2 cellular contexts compared by ENCODE assay signal in genomic region chr1:175918364-175918801, GRCh38.
A peak's percentile ranks its signal among the peaks of the same experiment; 100 is the strongest.
TF ChIP-seq lines count a peak whose summit lies in the region.

No MANE protein-coding gene starts in this region.

TF ChIP-seq in GM23338, 12 proteins besides CTCF, POLR2A, EP300 and RAD21 (continued from another document):
- TF ChIP-seq ZNF331 (CRISPR knock-in tag; IDR thresholded peaks at IDR 0.05; ENCODE audit: low read depth) (no peak), REST (IDR thresholded peaks at IDR 0.05; ENCODE audit: unreplicated experiment) (no peak), EZH2 (IDR thresholded peaks at IDR 0.05; ENCODE audit: low read depth, unreplicated experiment) (no peak), STAT1 (IDR thresholded peaks at IDR 0.05; ENCODE audit: unreplicated experiment) (no peak), NANOG (IDR thresholded peaks at IDR 0.05; ENCODE audit: borderline replicate concordance) (peak; percentile 85; the same call in 1 of the 2 replicates), ZNF114 (CRISPR knock-in tag; IDR thresholded peaks at IDR 0.05) (no peak), POLR2AphosphoS5 (IDR thresholded peaks at IDR 0.05; ENCODE audit: low read depth) (peak; percentile 86), EZH2phosphoT487 (IDR thresholded peaks at IDR 0.05; ENCODE audit: unreplicated experiment) (no peak)
- TF ChIP-seq, protein P1, sequence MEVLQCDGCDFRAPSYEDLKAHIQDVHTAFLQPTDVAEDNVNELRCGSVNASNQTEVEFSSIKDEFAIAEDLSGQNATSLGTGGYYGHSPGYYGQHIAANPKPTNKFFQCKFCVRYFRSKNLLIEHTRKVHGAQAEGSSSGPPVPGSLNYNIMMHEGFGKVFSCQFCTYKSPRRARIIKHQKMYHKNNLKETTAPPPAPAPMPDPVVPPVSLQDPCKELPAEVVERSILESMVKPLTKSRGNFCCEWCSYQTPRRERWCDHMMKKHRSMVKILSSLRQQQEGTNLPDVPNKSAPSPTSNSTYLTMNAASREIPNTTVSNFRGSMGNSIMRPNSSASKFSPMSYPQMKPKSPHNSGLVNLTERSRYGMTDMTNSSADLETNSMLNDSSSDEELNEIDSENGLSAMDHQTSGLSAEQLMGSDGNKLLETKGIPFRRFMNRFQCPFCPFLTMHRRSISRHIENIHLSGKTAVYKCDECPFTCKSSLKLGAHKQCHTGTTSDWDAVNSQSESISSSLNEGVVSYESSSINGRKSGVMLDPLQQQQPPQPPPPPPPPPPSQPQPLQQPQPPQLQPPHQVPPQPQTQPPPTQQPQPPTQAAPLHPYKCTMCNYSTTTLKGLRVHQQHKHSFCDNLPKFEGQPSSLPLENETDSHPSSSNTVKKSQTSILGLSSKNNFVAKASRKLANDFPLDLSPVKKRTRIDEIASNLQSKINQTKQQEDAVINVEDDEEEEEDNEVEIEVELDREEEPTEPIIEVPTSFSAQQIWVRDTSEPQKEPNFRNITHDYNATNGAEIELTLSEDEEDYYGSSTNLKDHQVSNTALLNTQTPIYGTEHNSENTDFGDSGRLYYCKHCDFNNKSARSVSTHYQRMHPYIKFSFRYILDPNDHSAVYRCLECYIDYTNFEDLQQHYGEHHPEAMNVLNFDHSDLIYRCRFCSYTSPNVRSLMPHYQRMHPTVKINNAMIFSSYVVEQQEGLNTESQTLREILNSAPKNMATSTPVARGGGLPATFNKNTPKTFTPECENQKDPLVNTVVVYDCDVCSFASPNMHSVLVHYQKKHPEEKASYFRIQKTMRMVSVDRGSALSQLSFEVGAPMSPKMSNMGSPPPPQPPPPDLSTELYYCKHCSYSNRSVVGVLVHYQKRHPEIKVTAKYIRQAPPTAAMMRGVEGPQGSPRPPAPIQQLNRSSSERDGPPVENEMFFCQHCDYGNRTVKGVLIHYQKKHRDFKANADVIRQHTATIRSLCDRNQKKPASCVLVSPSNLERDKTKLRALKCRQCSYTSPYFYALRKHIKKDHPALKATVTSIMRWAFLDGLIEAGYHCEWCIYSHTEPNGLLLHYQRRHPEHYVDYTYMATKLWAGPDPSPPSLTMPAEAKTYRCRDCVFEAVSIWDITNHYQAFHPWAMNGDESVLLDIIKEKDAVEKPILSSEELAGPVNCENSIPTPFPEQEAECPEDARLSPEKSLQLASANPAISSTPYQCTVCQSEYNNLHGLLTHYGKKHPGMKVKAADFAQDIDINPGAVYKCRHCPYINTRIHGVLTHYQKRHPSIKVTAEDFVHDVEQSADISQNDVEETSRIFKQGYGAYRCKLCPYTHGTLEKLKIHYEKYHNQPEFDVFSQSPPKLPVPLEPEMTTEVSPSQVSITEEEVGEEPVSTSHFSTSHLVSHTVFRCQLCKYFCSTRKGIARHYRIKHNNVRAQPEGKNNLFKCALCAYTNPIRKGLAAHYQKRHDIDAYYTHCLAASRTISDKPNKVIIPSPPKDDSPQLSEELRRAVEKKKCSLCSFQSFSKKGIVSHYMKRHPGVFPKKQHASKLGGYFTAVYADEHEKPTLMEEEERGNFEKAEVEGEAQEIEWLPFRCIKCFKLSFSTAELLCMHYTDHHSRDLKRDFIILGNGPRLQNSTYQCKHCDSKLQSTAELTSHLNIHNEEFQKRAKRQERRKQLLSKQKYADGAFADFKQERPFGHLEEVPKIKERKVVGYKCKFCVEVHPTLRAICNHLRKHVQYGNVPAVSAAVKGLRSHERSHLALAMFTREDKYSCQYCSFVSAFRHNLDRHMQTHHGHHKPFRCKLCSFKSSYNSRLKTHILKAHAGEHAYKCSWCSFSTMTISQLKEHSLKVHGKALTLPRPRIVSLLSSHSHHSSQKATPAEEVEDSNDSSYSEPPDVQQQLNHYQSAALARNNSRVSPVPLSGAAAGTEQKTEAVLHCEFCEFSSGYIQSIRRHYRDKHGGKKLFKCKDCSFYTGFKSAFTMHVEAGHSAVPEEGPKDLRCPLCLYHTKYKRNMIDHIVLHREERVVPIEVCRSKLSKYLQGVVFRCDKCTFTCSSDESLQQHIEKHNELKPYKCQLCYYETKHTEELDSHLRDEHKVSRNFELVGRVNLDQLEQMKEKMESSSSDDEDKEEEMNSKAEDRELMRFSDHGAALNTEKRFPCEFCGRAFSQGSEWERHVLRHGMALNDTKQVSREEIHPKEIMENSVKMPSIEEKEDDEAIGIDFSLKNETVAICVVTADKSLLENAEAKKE (CRISPR knock-in tag; IDR thresholded peaks at IDR 0.05) = no peak

TF ChIP-seq in WTC11, 78 proteins besides CTCF, POLR2A, EP300 and RAD21 (continued from another document):
- TF ChIP-seq ERG (CRISPR knock-in tag; IDR thresholded peaks at IDR 0.05) (no peak), ZNF219 (CRISPR knock-in tag; IDR thresholded peaks at IDR 0.05; ENCODE audit: borderline replicate concordance) (no peak), NFYB (CRISPR knock-in tag; conservative IDR thresholded peaks at IDR 0.05; ENCODE audit: low read depth) (no peak), USF1 (CRISPR knock-in tag; IDR thresholded peaks at IDR 0.05) (no peak), ZNF121 (CRISPR knock-in tag; IDR thresholded peaks at IDR 0.05) (no peak), MXD4 (CRISPR knock-in tag; IDR thresholded peaks at IDR 0.05; ENCODE audit: borderline replicate concordance) (no peak), FOXK1 (CRISPR knock-in tag; IDR thresholded peaks at IDR 0.05) (peak; percentile 74; the same call in 1 of the 2 replicates), ZNF416 (CRISPR knock-in tag; IDR thresholded peaks at IDR 0.05) (no peak), SMAD3 (CRISPR knock-in tag; IDR thresholded peaks at IDR 0.05; ENCODE audit: borderline replicate concordance) (no peak), IRF1 (CRISPR knock-in tag; IDR thresholded peaks at IDR 0.05) (no peak), ZNF396 (CRISPR knock-in tag; IDR thresholded peaks at IDR 0.05; ENCODE audit: borderline replicate concordance) (no peak), TEAD1 (CRISPR knock-in tag; IDR thresholded peaks at IDR 0.05) (peak; percentile 90; the same call in 1 of the 2 replicates), RORB (CRISPR knock-in tag; IDR thresholded peaks at IDR 0.05) (no peak), NR2C2 (CRISPR knock-in tag; IDR thresholded peaks at IDR 0.05) (no peak), CREM (CRISPR knock-in tag; IDR thresholded peaks at IDR 0.05) (peak; percentile 70; the same call in 1 of the 2 replicates), ZMAT4 (CRISPR knock-in tag; IDR thresholded peaks at IDR 0.05) (no peak), ATF6 (CRISPR knock-in tag; IDR thresholded peaks at IDR 0.05) (no peak), PRRX2 (CRISPR knock-in tag; IDR thresholded peaks at IDR 0.05) (no peak), NR3C1 (CRISPR knock-in tag; conservative IDR thresholded peaks at IDR 0.05; ENCODE audit: low read depth) (no peak), ZNF317 (CRISPR knock-in tag; IDR thresholded peaks at IDR 0.05; ENCODE audit: borderline replicate concordance, low read depth) (no peak), ATF3 (CRISPR knock-in tag; conservative IDR thresholded peaks at IDR 0.05) (no peak), FOXP1 (CRISPR knock-in tag; IDR thresholded peaks at IDR 0.05; ENCODE audit: borderline replicate concordance) (no peak), FOXJ3 (CRISPR knock-in tag; IDR thresholded peaks at IDR 0.05; ENCODE audit: borderline replicate concordance) (0 out of 2 replicates have a peak, but pooled peaks have one; percentile 68), HMGA2 (CRISPR knock-in tag; IDR thresholded peaks at IDR 0.05) (no peak), KAT7 (CRISPR knock-in tag; IDR thresholded peaks at IDR 0.05; ENCODE audit: borderline replicate concordance) (no peak), CREB1 (CRISPR knock-in tag; IDR thresholded peaks at IDR 0.05) (no peak), TCF7 (CRISPR knock-in tag; IDR thresholded peaks at IDR 0.05; ENCODE audit: low read depth) (no peak), ZNF138 (CRISPR knock-in tag; conservative IDR thresholded peaks at IDR 0.05) (no peak), ATF1 (CRISPR knock-in tag; IDR thresholded peaks at IDR 0.05) (no peak), FOXP4 (CRISPR knock-in tag; IDR thresholded peaks at IDR 0.05) (no peak; the same call in 1 of the 2 replicates), ZNF263 (CRISPR knock-in tag; IDR thresholded peaks at IDR 0.05; ENCODE audit: low read depth) (no peak)
- TF ChIP-seq, protein P2, sequence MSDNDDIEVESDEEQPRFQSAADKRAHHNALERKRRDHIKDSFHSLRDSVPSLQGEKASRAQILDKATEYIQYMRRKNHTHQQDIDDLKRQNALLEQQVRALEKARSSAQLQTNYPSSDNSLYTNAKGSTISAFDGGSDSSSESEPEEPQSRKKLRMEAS (CRISPR knock-in tag; IDR thresholded peaks at IDR 0.05) = no peak
- TF ChIP-seq, protein P3, sequence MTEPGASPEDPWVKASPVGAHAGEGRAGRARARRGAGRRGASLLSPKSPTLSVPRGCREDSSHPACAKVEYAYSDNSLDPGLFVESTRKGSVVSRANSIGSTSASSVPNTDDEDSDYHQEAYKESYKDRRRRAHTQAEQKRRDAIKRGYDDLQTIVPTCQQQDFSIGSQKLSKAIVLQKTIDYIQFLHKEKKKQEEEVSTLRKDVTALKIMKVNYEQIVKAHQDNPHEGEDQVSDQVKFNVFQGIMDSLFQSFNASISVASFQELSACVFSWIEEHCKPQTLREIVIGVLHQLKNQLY (CRISPR knock-in tag; IDR thresholded peaks at IDR 0.05) = no peak
